8 cellular contexts compared by ENCODE assay signal in genomic region chr7:6057316-6058128, GRCh38. TPM values are rescaled to one million over a fixed set of nuclear protein-coding genes. Genes with fewer than 3 reads are reported as not detected.
A peak's percentile ranks its signal among the peaks of the same experiment; 100 is the strongest.
DNase-seq lines count a peak whose midpoint lies in the region; ATAC-seq and TF ChIP-seq lines count a peak whose summit lies in the region.

No MANE protein-coding gene starts in this region.

- H3K4me1 Mint-ChIP-seq in activated naive CD8-positive, alpha-beta T cell (ENCODE audit: low read depth), result peaks cover 24% of the 10 kb centered on the region

- H3K27ac Mint-ChIP-seq in activated naive CD8-positive, alpha-beta T cell, result peak overlapping the region; percentile 99

- H3K27ac ChIP-seq in cardiac muscle cell, result peak overlapping the region; percentile 51
- peak overlapping the region; percentile 93 for H3K27ac ChIP-seq in upper lobe of right lung

- H3K36me3 ChIP-seq in cardiac muscle cell, result peaks cover 16% of the 10 kb centered on the region
- H3K36me3 ChIP-seq in kidney epithelial cell (ENCODE audit: control insufficient read depth, insufficient read depth, low read length), result no peaks in the 10 kb centered on the region
- H3K36me3 ChIP-seq in upper lobe of right lung, result peaks cover 24% of the 10 kb centered on the region

- H3K27me3 ChIP-seq in cardiac muscle cell (no peaks in the 10 kb centered on the region), kidney epithelial cell (ENCODE audit: control insufficient read depth, insufficient read depth, low read length) (no peaks in the 10 kb centered on the region), upper lobe of right lung (no peaks in the 10 kb centered on the region)

- H3K36me3 Mint-ChIP-seq in activated naive CD8-positive, alpha-beta T cell, result no peaks in the 10 kb centered on the region

- TF ChIP-seq CTCF in cardiac muscle cell (IDR thresholded peaks at IDR 0.05; ENCODE audit: low read depth, low read length) (no peak), kidney epithelial cell (IDR thresholded peaks at IDR 0.05; ENCODE audit: insufficient read depth, low read length, poor library complexity, severe bottlenecking) (no peak), upper lobe of right lung (IDR thresholded peaks at IDR 0.05) (no peak)

- DNase-seq in cardiac muscle cell (ENCODE audit: low read depth in 1 of 2, low spot score in 1 of 2), result peak in 1 of 2 donors; percentile 8
- DNase-seq in left ventricle myocardium superior, result no peak
- no peak for DNase-seq in kidney epithelial cell (ENCODE audit: low read depth)
- DNase-seq in upper lobe of right lung, result no peak
- DNase-seq in occipital lobe (lab: John Stamatoyannopoulos, UW), result no peak
- no peak for DNase-seq in cerebellum (ENCODE audit: low spot score)

- peak overlapping the region; percentile 99 for H3K4me3 Mint-ChIP-seq in activated naive CD8-positive, alpha-beta T cell

- no peaks in the 10 kb centered on the region for H3K27me3 Mint-ChIP-seq in activated naive CD8-positive, alpha-beta T cell

- H3K4me1 ChIP-seq in cardiac muscle cell (ENCODE audit: low read depth) (peaks cover 16% of the 10 kb centered on the region), upper lobe of right lung (peaks cover 22% of the 10 kb centered on the region)

- H3K4me3 ChIP-seq in cardiac muscle cell (peak overlapping the region; percentile 37), kidney epithelial cell (ENCODE audit: low read depth, low read length) (peak overlapping the region; percentile 86), upper lobe of right lung (peak overlapping the region; percentile 98)

- ATAC-seq in left ventricle myocardium superior, result no peak
- ATAC-seq in upper lobe of right lung, result no peak
- ATAC-seq in GM19455 (IDR thresholded peaks at IDR 0.05; ENCODE audit: unreplicated experiment), result no peak

- H3K9me3 ChIP-seq in cardiac muscle cell (ENCODE audit: low read depth) (no peaks in the 10 kb centered on the region), upper lobe of right lung (no peaks in the 10 kb centered on the region)

- H3K9me3 Mint-ChIP-seq in activated naive CD8-positive, alpha-beta T cell (ENCODE audit: low read depth), result no peaks in the 10 kb centered on the region

- intact Hi-C loops in left ventricle myocardium superior (cut with micrococcal nuclease), result no loop called here
- intact Hi-C loops in upper lobe of right lung (cut with DNase I), result no loop called here

RNA-seq across cellular contexts. Expression of gene EIF2AK1, which starts 1.5 kb away (rescaled TPM):
- total RNA-seq in cardiac muscle cell, result 162 and 173 TPM in 2 replicates
- 57.8 and 100 TPM in 2 replicates for polyA plus RNA-seq in cardiac muscle cell
- total RNA-seq in left ventricle myocardium superior, result 45.4 TPM
- 191 and 268 TPM in 2 replicates for total RNA-seq in kidney epithelial cell
- 77.2 TPM for total RNA-seq in upper lobe of right lung
- 74.9 TPM for total RNA-seq in occipital lobe
- 69.3 TPM for total RNA-seq in cerebellum

RNA-seq across cellular contexts. Expression of gene ANKRD61, which starts 26.3 kb away (rescaled TPM):
- total RNA-seq in cardiac muscle cell (0.11 and 0.15 TPM in 2 replicates), left ventricle myocardium superior (0.20 TPM), kidney epithelial cell (not detected in 2 replicates), upper lobe of right lung (not detected), occipital lobe (0.31 TPM), cerebellum (not detected)
- polyA plus RNA-seq in cardiac muscle cell, result 1.9 TPM in 1 of 2 replicates, not detected in the other

RNA-seq across cellular contexts. Expression of gene USP42, which starts 47.2 kb away (rescaled TPM):
- total RNA-seq in cardiac muscle cell (11.0 and 13.3 TPM in 2 replicates), left ventricle myocardium superior (5.2 TPM), kidney epithelial cell (9.0 and 10.4 TPM in 2 replicates), upper lobe of right lung (9.9 TPM), occipital lobe (17.9 TPM), cerebellum (14.3 TPM)
- 10.4 and 14.2 TPM in 2 replicates for polyA plus RNA-seq in cardiac muscle cell

RNA-seq across cellular contexts. Expression of gene AIMP2, which starts 48.5 kb away (rescaled TPM):
- total RNA-seq in cardiac muscle cell (44.3 and 66.5 TPM in 2 replicates), left ventricle myocardium superior (54.8 TPM), kidney epithelial cell (84.9 and 103 TPM in 2 replicates), upper lobe of right lung (20.3 TPM), occipital lobe (29.0 TPM), cerebellum (18.4 TPM)
- 46.8 and 75.0 TPM in 2 replicates for polyA plus RNA-seq in cardiac muscle cell

RNA-seq across cellular contexts. Expression of gene PMS2, which starts 48.7 kb away (rescaled TPM):
- total RNA-seq in cardiac muscle cell, result 13.0 and 15.1 TPM in 2 replicates
- 7.4 and 14.9 TPM in 2 replicates for polyA plus RNA-seq in cardiac muscle cell
- total RNA-seq in left ventricle myocardium superior, result 5.9 TPM
- total RNA-seq in kidney epithelial cell, result 19.7 and 22.6 TPM in 2 replicates
- 12.5 TPM for total RNA-seq in upper lobe of right lung
- 28.7 TPM for total RNA-seq in occipital lobe
- 26.1 TPM for total RNA-seq in cerebellum

Comparison
In these comparisons a context has a peak if more than half of its experiments do, and no peak if none do; other contexts are left out.
1. H3K4me3 ChIP-seq: peak in every context shown above with its lines; median percentile 98 in upper lobe of right lung; 86 in kidney epithelial cell; 37 in cardiac muscle cell.